1 cellular context compared by ENCODE assay signal in the genomic region with DNA sequence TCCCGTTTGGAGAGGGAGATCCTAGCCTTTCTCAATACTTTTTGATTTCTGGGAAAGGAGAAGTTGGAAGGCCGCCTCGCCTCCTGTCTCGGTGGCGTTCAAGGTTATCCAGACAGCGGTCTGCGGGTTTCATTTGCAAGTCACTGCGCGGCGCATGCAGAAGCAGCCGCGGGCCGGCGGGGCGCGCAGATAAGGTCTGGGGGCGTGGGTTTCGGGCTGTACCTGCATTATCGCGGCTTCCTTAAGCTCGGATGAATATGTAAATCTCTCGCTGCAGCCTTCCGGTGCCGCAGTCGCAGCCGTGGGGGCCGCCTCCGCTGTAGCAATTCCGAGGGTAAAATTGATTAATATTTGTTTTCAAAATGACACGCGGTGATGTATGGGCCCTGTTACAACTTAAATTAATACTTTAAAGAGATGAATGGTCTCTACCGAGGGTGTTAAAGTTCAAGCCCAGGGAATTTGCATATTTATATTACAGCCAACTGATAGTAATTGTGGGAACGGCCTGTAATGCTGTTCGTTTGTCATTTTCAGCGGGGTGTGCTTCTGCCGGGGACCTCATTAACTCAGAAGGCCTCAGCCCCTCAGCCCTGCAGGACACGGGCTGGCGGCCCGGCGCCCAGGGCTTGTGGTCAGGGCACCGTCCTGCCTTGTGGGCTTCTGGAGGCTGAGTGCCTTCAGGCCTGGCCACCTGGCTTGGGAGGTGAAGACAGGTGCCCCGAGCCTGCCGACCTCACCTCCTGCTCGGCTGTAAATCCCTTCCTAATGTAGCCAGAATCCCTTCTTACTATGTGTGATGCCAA.
TF ChIP-seq lines count a peak whose summit lies in the region.

No MANE protein-coding gene starts in this region.

TF ChIP-seq in K562, 482 proteins besides CTCF, POLR2A, EP300 and RAD21 (continued from another document and continues in another):
- no peak for TF ChIP-seq BACH1 (tag; IDR thresholded peaks at IDR 0.05)
- TF ChIP-seq IRF2 (CRISPR knock-in tag; IDR thresholded peaks at IDR 0.05), result no peak
- no peak for TF ChIP-seq ZFX (CRISPR knock-in tag; IDR thresholded peaks at IDR 0.05)
- peak; percentile 80 for TF ChIP-seq SMAD1 (IDR thresholded peaks at IDR 0.05; ENCODE audit: low read depth, low read length, partially characterized antibody)
- TF ChIP-seq GTF3C2 (IDR thresholded peaks at IDR 0.05; ENCODE audit: borderline replicate concordance, extremely low read depth, insufficient read length), result no peak
- TF ChIP-seq FOXA1 (IDR thresholded peaks at IDR 0.05; ENCODE audit: borderline replicate concordance), result no peak
- no peak for TF ChIP-seq ZBTB49 (CRISPR knock-in tag; IDR thresholded peaks at IDR 0.05; ENCODE audit: borderline replicate concordance)
- TF ChIP-seq CTBP1 (IDR thresholded peaks at IDR 0.05; ENCODE audit: borderline replicate concordance), result peak; percentile 81
- peak; percentile 83 for TF ChIP-seq NEUROD1 (IDR thresholded peaks at IDR 0.05; ENCODE audit: borderline replicate concordance, low read depth, low read length, partially characterized antibody)
- TF ChIP-seq ZNF347 (CRISPR knock-in tag; IDR thresholded peaks at IDR 0.05; ENCODE audit: low read depth), result no peak
- no peak for TF ChIP-seq ZNF699 (CRISPR knock-in tag; IDR thresholded peaks at IDR 0.05; ENCODE audit: insufficient replicate concordance)
- no peak for TF ChIP-seq PHB (CRISPR knock-in tag; IDR thresholded peaks at IDR 0.05)
- TF ChIP-seq SIN3A (IDR thresholded peaks at IDR 0.05; ENCODE audit: borderline replicate concordance in 2 of 2, control insufficient read depth in 1 of 2, low read depth in 2 of 2, low read length in 2 of 2), result no peak
- TF ChIP-seq ZNF282 (CRISPR knock-in tag; IDR thresholded peaks at IDR 0.05), result no peak
- TF ChIP-seq KAT8 (IDR thresholded peaks at IDR 0.05; ENCODE audit: low read depth), result no peak
- no peak for TF ChIP-seq ELF2 (CRISPR knock-in tag; IDR thresholded peaks at IDR 0.05)
- no peak; a peak in 1 of 4 replicates for TF ChIP-seq FOXK2 (conservative IDR thresholded peaks at IDR 0.05 in 1 of 2, IDR thresholded peaks at IDR 0.05 in 1 of 2; ENCODE audit: low read depth in 2 of 2)
- TF ChIP-seq ZZZ3 (IDR thresholded peaks at IDR 0.05), result no peak
- no peak for TF ChIP-seq ZNF695 (CRISPR knock-in tag; IDR thresholded peaks at IDR 0.05)
- TF ChIP-seq MTF1 (CRISPR knock-in tag; IDR thresholded peaks at IDR 0.05; ENCODE audit: borderline replicate concordance), result no peak
- TF ChIP-seq PML (IDR thresholded peaks at IDR 0.05; ENCODE audit: low read length), result peak; percentile 81; the same call in 1 of the 2 replicates
- TF ChIP-seq ZFP91 (CRISPR knock-in tag; IDR thresholded peaks at IDR 0.05), result no peak
- peak; percentile 78 for TF ChIP-seq NFIC (IDR thresholded peaks at IDR 0.05)
- TF ChIP-seq RUNX1 (IDR thresholded peaks at IDR 0.05; ENCODE audit: low read depth), result 0 out of 2 replicates have a peak, but pooled peaks have one; percentile 82
- TF ChIP-seq ARID4B (CRISPR knock-in tag; IDR thresholded peaks at IDR 0.05), result no peak
- peak; percentile 80 for TF ChIP-seq DMBX1 (CRISPR knock-in tag; IDR thresholded peaks at IDR 0.05; ENCODE audit: borderline replicate concordance)
- no peak for TF ChIP-seq REST (CRISPR knock-in tag; IDR thresholded peaks at IDR 0.05; ENCODE audit: low read depth)
